Comparison of ENCODE assay signal across 2 cellular contexts in genomic region chr6:21190701-21191588, GRCh38.
TF ChIP-seq lines count a peak whose summit lies in the region.

No MANE protein-coding gene starts in this region.

TF ChIP-seq in IMR-90, 13 proteins besides CTCF, POLR2A, EP300 and RAD21 (continued from another document):
- no peak for TF ChIP-seq NFE2L2 (IDR thresholded peaks at IDR 0.05; ENCODE audit: low read depth, low read length)

TF ChIP-seq in K562, 482 proteins besides CTCF, POLR2A, EP300 and RAD21 (continued from another document):
- TF ChIP-seq ZNF277 (CRISPR knock-in tag; IDR thresholded peaks at IDR 0.05; ENCODE audit: borderline replicate concordance) = peak; percentile 80; the same call in 1 of the 2 replicates
- no peak for TF ChIP-seq PML (IDR thresholded peaks at IDR 0.05; ENCODE audit: low read length)
TF ChIP-seq in K562: peak in this region for 2.
